10 cellular contexts compared by ENCODE assay signal in the genomic region with DNA sequence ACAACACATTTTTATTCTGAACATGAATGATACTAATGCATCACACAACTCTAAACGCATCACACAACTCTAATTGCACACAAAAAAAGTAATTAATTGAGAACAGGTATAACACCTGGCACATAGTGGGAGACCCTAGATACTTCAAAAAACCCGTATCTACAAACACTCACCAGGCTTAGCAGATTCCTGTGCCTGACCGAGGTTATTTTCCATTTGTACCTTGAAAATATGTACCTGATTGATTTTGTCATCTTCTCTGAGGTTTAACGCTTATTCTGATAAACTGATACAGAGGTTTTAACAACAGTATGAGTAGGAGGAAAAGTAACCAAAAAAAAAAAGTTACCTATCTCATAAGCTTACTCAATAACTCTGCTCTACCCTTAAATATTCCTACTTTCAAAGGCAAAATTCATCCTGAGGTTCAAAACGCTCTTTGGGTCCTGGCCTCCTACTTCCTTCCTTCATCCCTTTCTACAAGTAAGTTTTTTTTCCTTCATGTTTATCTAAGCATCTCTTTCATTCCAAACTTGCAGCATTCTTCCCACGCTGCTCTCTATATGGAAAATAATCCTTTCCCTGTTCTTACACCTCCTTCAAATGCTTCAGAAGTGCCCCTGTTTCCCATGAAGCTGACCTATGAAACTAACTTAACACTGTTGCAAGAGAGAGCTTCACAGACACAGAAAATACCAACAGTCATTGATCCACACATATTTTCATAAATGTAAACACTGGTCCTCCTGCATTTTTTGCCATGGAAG.
DNase-seq lines count a peak whose midpoint lies in the region; ATAC-seq and TF ChIP-seq lines count a peak whose summit lies in the region.
"Had no signal": no experiment of that assay in that cellular context is flagged by ENCODE, and none has a peak within 500 bp of the region (broad histone marks: within the 10 kb centered on the region; RNA-seq: fewer than 3 reads in every experiment).

No MANE protein-coding gene starts in this region.

- no peak overlapping the region for H2AFZ ChIP-seq in OCI-LY7 (ENCODE audit: low read length)

- POLR2A ChIA-PET in OCI-LY7 (lab: Charles Lee): interaction anchor here (0.6 to 1.6 kb wide), 4 partner anchors 12 to 114 kb away, joined by 3 to 8 read pairs (median 3); no protein-coding TSS in a partner anchor

- no peaks in the 10 kb centered on the region for H3K27me3 Mint-ChIP-seq in central memory CD8-positive, alpha-beta T cell

- peaks cover 100% of the 10 kb centered on the region for H3K36me3 ChIP-seq in OCI-LY7 (ENCODE audit: insufficient read depth, low read length)
- peaks cover 45% of the 10 kb centered on the region for H3K36me3 ChIP-seq in skeletal muscle satellite cell (ENCODE audit: insufficient read depth, low read length)

- H3K4me3 Mint-ChIP-seq in central memory CD8-positive, alpha-beta T cell: peak overlapping the region; percentile 98

- ATAC-seq in central memory CD8-positive, alpha-beta T cell (replicated peaks; ENCODE audit: extremely low read depth, poor library complexity, severe bottlenecking): no peak
- ATAC-seq in GM19324 (IDR thresholded peaks at IDR 0.05; ENCODE audit: low FRiP score, unreplicated experiment) (no peak), GM19395 (IDR thresholded peaks at IDR 0.05; ENCODE audit: unreplicated experiment) (no peak)
- ATAC-seq: HepG2 had no signal

- no peaks in the 10 kb centered on the region for H3K9me3 Mint-ChIP-seq in central memory CD8-positive, alpha-beta T cell

- H3K9me3 ChIP-seq in OCI-LY7 (ENCODE audit: low read length) (no peaks in the 10 kb centered on the region), skeletal muscle satellite cell (replicated peaks; ENCODE audit: low read length) (no peaks in the 10 kb centered on the region)

- TF ChIP-seq CTCF in OCI-LY7 (conservative IDR thresholded peaks at IDR 0.05; ENCODE audit: low read length): no peak

- H3K4me3 ChIP-seq in OCI-LY7 (ENCODE audit: low read depth, low read length, poor library complexity, severe bottlenecking) (peak overlapping the region; percentile 98), skeletal muscle satellite cell (ENCODE audit: low read length) (no peak overlapping the region)

- peaks cover 94% of the 10 kb centered on the region for H3K4me1 Mint-ChIP-seq in central memory CD8-positive, alpha-beta T cell

- H3K9ac ChIP-seq in skeletal muscle satellite cell (ENCODE audit: low read depth, low read length): no peak overlapping the region

- no peaks in the 10 kb centered on the region for H3K9me2 ChIP-seq in OCI-LY7 (ENCODE audit: insufficient read depth, low read length)

- no peaks in the 10 kb centered on the region for H3K27me3 ChIP-seq in skeletal muscle satellite cell (ENCODE audit: control insufficient read depth, insufficient read depth, low read length)

- intact Hi-C loops in OCI-LY7 (cut with micrococcal nuclease; ENCODE audit: unreplicated experiment): no loop called here

- H3K27ac ChIP-seq in OCI-LY7 (ENCODE audit: low read depth, low read length, poor library complexity, severe bottlenecking) (peak overlapping the region; percentile 79), substantia nigra (ENCODE audit: low read depth, low read length, poor library complexity, severe bottlenecking) (no peak overlapping the region)

- H3K4me1 ChIP-seq in OCI-LY7 (ENCODE audit: insufficient read depth, low read length, poor library complexity, severe bottlenecking) (peaks cover 86% of the 10 kb centered on the region), skeletal muscle satellite cell (ENCODE audit: control insufficient read depth, insufficient read depth, low read length) (peaks cover 87% of the 10 kb centered on the region)

- H3K27ac Mint-ChIP-seq in central memory CD8-positive, alpha-beta T cell (ENCODE audit: low read depth): peak overlapping the region; percentile 91

- DNase-seq in ELR (ENCODE audit: low read depth) (peak; percentile 12), OCI-LY7 (ENCODE audit: low spot score) (no peak), substantia nigra (lab: John Stamatoyannopoulos, UW) (no peak)
- no peak for DNase-seq in central memory CD8-positive, alpha-beta T cell (ENCODE audit: low spot score in 2 of 2)
- DNase-seq: NCI-H187 treated with DMSO at 0.1 percent for 48 hours; stimulated activated CD4-positive, alpha-beta T cell treated with anti-CD3 and anti-CD28 coated beads, Interleukin-4, amount 100 ng/mL, for 1 hour had no signal

- no TSS peak for BruUV-seq in OCI-LY7 (replicated peaks; lab: Mats Ljungman, UMichigan)

- H4K20me1 ChIP-seq in OCI-LY7 (ENCODE audit: insufficient read depth, low read length): peaks cover 91% of the 10 kb centered on the region

- H3K79me2 ChIP-seq in OCI-LY7 (ENCODE audit: insufficient read depth, low read depth, low read length): peaks cover 100% of the 10 kb centered on the region

- CTCF ChIA-PET in OCI-LY7 (lab: Charles Lee; ENCODE audit: unreplicated experiment): interaction anchor here (1.1 kb wide), 1 partner anchor 16 kb away, joined by 5 read pairs; no protein-coding TSS in a partner anchor

- H3K4me2 ChIP-seq in OCI-LY7 (ENCODE audit: low read length) (peak overlapping the region; percentile 95), skeletal muscle satellite cell (ENCODE audit: low read length) (peak overlapping the region; percentile 43)

- peaks cover 87% of the 10 kb centered on the region for H3K36me3 Mint-ChIP-seq in central memory CD8-positive, alpha-beta T cell (ENCODE audit: insufficient read depth)
